1 cellular context compared by ENCODE assay signal in the genomic region with DNA sequence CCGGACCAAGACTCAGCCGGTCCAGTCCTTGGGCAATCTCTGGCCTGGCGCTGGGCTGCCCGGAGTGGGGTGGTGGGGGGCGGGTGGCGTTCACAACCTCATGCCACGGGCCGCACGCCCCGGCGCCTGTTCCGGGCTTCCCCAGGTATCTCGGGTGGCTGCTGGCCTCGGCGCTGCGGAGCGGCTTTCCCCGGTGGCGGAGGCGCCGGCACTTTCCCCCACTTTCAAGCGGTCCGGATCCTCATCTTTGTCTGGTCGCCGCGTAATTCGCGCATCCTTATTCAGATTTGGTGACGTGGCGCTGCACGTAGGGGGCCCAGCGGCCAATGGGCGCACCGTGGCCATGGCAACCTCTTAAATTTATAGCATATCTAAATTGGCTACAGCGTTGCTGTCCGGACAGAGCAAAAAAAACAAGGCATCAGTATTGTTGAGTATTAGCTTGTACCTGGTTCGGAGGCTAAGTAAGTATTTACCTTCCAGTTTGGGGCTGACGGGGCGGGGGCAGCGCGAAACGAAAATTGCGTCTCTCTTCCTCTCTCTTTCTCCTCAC.
TF ChIP-seq lines count a peak whose summit lies in the region.

LHX5 (minus strand) TSS at position 253 of the 553 bp plus-strand sequence. CDS start 373 bp downstream, outside the sequence.

TF ChIP-seq in GM23338, 12 proteins besides CTCF, POLR2A, EP300 and RAD21 (continued from another document):
- no peak for TF ChIP-seq ZNF462 (CRISPR knock-in tag; IDR thresholded peaks at IDR 0.05)
- no peak for TF ChIP-seq ZNF331 (CRISPR knock-in tag; IDR thresholded peaks at IDR 0.05; ENCODE audit: low read depth)
